Comparison of ENCODE assay signal across 36 cellular contexts in the genomic region with DNA sequence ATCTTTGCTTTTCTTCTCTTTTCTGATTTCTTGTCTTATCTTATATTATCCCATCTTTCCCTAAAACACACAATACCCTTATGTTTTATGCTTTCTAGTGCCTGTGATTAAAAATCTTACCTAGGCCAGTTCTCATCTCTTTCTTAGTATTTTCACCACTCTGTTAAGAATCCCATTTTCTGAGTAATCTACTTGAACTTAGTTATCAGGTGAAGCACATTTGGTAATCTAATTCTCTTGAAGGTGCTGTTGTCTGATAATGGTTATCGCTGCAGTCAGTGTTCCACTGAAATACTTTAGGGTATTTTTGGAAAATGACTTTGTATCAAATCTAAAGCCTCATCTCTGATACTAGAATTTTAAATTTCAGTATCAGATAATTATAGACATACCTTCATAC.
DNase-seq lines count a peak whose midpoint lies in the region; ATAC-seq, FAIRE-seq and TF ChIP-seq lines count a peak whose summit lies in the region.
"Had no signal": no experiment of that assay in that cellular context is flagged by ENCODE, and none has a peak within 500 bp of the region (broad histone marks: within the 10 kb centered on the region; RNA-seq: fewer than 3 reads in every experiment).

No MANE protein-coding gene starts in this region.

- H3F3A ChIP-seq in PC-3 (ENCODE audit: low read length, unreplicated experiment): no peaks in the 10 kb centered on the region

- no peaks in the 10 kb centered on the region for H3K9me1 ChIP-seq in K562 (ENCODE audit: control insufficient read depth, insufficient read depth, low read length)

- H3K23ac ChIP-seq in mesendoderm (ENCODE audit: low read length): no peak overlapping the region

- H3K27me3 ChIP-seq in PC-3 (ENCODE audit: low read length) (no peaks in the 10 kb centered on the region), K562 (ENCODE audit: control insufficient read depth in 2 of 2, insufficient read depth in 2 of 2, low read length in 2 of 2) (no peaks in the 10 kb centered on the region), mesendoderm (ENCODE audit: insufficient read depth, low read length, poor library complexity) (no peaks in the 10 kb centered on the region), suprapubic skin (no peaks in the 10 kb centered on the region)
- no peaks in the 10 kb centered on the region for H3K27me3 ChIP-seq in CD8-positive, alpha-beta T cell (ENCODE audit: insufficient read depth, low read length)
- H3K27me3 ChIP-seq: BLaER1, gastrocnemius medialis, right lobe of liver, upper lobe of left lung had no signal

- no peak overlapping the region for H4K8ac ChIP-seq in mesendoderm (ENCODE audit: low read depth, low read length)

- TF ChIP-seq EP300 in K562 (IDR thresholded peaks at IDR 0.05; ENCODE audit: low read length) (peak; percentile 99), suprapubic skin (IDR thresholded peaks at IDR 0.05) (no peak)

- H3K9me3 Mint-ChIP-seq in CD8-positive, alpha-beta T cell: no peaks in the 10 kb centered on the region
- H3K9me3 Mint-ChIP-seq: activated T-cell treated with anti-CD3 and anti-CD28 coated beads, Interleukin-2, amount 50 U/mL, for 4 hours; mesothelial cell of epicardium; naive B cell; stimulated activated memory B cell treated with anti-CD40 and anti-IgM and Interleukin-4, amounts not matched to agents 10 μg/mL and 1 μg/mL and 100 μg/mL, for 72 hours had no signal

- no peaks in the 10 kb centered on the region for H3K36me3 ChIP-seq in PC-3 (ENCODE audit: low read depth, low read length)
- no peaks in the 10 kb centered on the region for H3K36me3 ChIP-seq in K562 (ENCODE audit: control insufficient read depth, insufficient read depth, low read length)
- H3K36me3 ChIP-seq in mesendoderm (ENCODE audit: control insufficient read depth, insufficient read depth, low read length): no peaks in the 10 kb centered on the region
- H3K36me3 ChIP-seq in suprapubic skin: no peaks in the 10 kb centered on the region
- H3K36me3 ChIP-seq in CD8-positive, alpha-beta T cell (ENCODE audit: insufficient read depth, low read length): no peaks in the 10 kb centered on the region
- H3K36me3 ChIP-seq: BLaER1, gastrocnemius medialis, HAP-1, left ventricle myocardium inferior, right lobe of liver, upper lobe of left lung had no signal

- no peaks in the 10 kb centered on the region for H3K79me2 ChIP-seq in PC-3 (ENCODE audit: low read length)
- no peaks in the 10 kb centered on the region for H3K79me2 ChIP-seq in K562 (ENCODE audit: control insufficient read depth, insufficient read depth, low read length)
- H3K79me2 ChIP-seq in mesendoderm (ENCODE audit: control insufficient read depth, insufficient read depth, low read length): no peaks in the 10 kb centered on the region

- no peak overlapping the region for H3K4ac ChIP-seq in mesendoderm (ENCODE audit: low read depth, low read length)

- H3K27ac ChIP-seq in PC-3 (ENCODE audit: low read length): peak overlapping the region; percentile 98
- no peak overlapping the region for H3K27ac ChIP-seq in K562 (ENCODE audit: extremely low read depth, low read depth, low read length)
- H3K27ac ChIP-seq in mesendoderm (ENCODE audit: low read depth, low read length): no peak overlapping the region
- H3K27ac ChIP-seq in suprapubic skin: peak overlapping the region; percentile 58
- H3K27ac ChIP-seq in CD8-positive, alpha-beta T cell (ENCODE audit: low read depth, low read length): no peak overlapping the region
- H3K27ac ChIP-seq: BLaER1, gastrocnemius medialis, left ventricle myocardium inferior, right lobe of liver, upper lobe of left lung had no signal

- TF ChIP-seq RAD21 in K562 (CRISPR knock-in tag; conservative IDR thresholded peaks at IDR 0.05 in 1 of 2, IDR thresholded peaks at IDR 0.05 in 1 of 2): peak in 1 of 2 experiments; percentile 14; a peak in 1 of 4 replicates

- no peak overlapping the region for H3K4me3 Mint-ChIP-seq in CD8-positive, alpha-beta T cell
- H3K4me3 Mint-ChIP-seq: activated CD8-positive, alpha-beta memory T cell treated with anti-CD3 and anti-CD28 coated beads, Interleukin-2, amount 10 ng/mL, durations not matched to agents 7 days and 5 days; activated T-cell treated with anti-CD3 and anti-CD28 coated beads, Interleukin-2, amount 50 U/mL, for 4 hours; endodermal cell; mesothelial cell of epicardium; naive B cell; stimulated activated memory B cell treated with anti-CD40 and anti-IgM and Interleukin-4, amounts not matched to agents 10 μg/mL and 1 μg/mL and 100 μg/mL, for 72 hours had no signal

- H3K4me3 ChIP-seq in PC-3 (ENCODE audit: low read length) (peak overlapping the region; percentile 7; the same call in 1 of the 2 replicates), K562 (no peak overlapping the region), mesendoderm (ENCODE audit: low read length) (no peak overlapping the region), suprapubic skin (no peak overlapping the region)
- H3K4me3 ChIP-seq in CD8-positive, alpha-beta T cell (ENCODE audit: low read depth, low read length): no peak overlapping the region
- H3K4me3 ChIP-seq: BLaER1, gastrocnemius medialis, HAP-1, left ventricle myocardium inferior, right lobe of liver, upper lobe of left lung had no signal

- intact Hi-C loops in PC-3 (cut with micrococcal nuclease) (no loop called here), K562 (cut with micrococcal nuclease) (loop anchor here (2.0 to 5.0 kb wide), 4 partner anchors 60 to 395 kb away; no protein-coding TSS in a partner anchor), left colon (cut with DNase I, micrococcal nuclease) (loop anchor here in 1 of 2 donors (10.0 kb wide), 1 partner anchor 187 kb away; no protein-coding TSS in a partner anchor)
- intact Hi-C loops in CD8-positive, alpha-beta T cell (cut with DNase I, micrococcal nuclease): no loop called here

- H3K18ac ChIP-seq in mesendoderm (ENCODE audit: low read length): no peak overlapping the region

- H3K4me2 ChIP-seq in PC-3 (ENCODE audit: low read length) (peak overlapping the region; percentile 71), K562 (ENCODE audit: insufficient read depth, low read length) (no peak overlapping the region), mesendoderm (ENCODE audit: low read length) (no peak overlapping the region)
- H3K4me2 ChIP-seq: BLaER1 had no signal

- no peak for TF ChIP-seq POLR2A in K562 (conservative IDR thresholded peaks at IDR 0.05)
- no peak for TF ChIP-seq POLR2A in suprapubic skin (IDR thresholded peaks at IDR 0.05)

- H3K4me1 Mint-ChIP-seq in CD8-positive, alpha-beta T cell (ENCODE audit: low read depth): no peaks in the 10 kb centered on the region
- H3K4me1 Mint-ChIP-seq: naive B cell; stimulated activated memory B cell treated with anti-CD40 and anti-IgM and Interleukin-4, amounts not matched to agents 10 μg/mL and 1 μg/mL and 100 μg/mL, for 72 hours had no signal

- in situ Hi-C loops in K562 (cut with MboI): no loop called here

- no peaks in the 10 kb centered on the region for H3K79me1 ChIP-seq in mesendoderm (ENCODE audit: low read length)

- no peaks in the 10 kb centered on the region for H3K9me3 ChIP-seq in PC-3 (ENCODE audit: low read length)
- 0 out of 2 replicates have a peak, but pooled peaks cover 8% of the 10 kb centered on the region for H3K9me3 ChIP-seq in K562 (replicated peaks; ENCODE audit: control insufficient read depth, insufficient read depth, low read depth, low read length)
- no peaks in the 10 kb centered on the region for H3K9me3 ChIP-seq in suprapubic skin
- no peaks in the 10 kb centered on the region for H3K9me3 ChIP-seq in CD8-positive, alpha-beta T cell (ENCODE audit: low read length)
- H3K9me3 ChIP-seq: gastrocnemius medialis, HAP-1, left ventricle myocardium inferior, right lobe of liver, upper lobe of left lung had no signal

- DNase-seq in PC-3 (no peak), K562 (ENCODE audit: extremely low read depth in 1 of 4, low spot score in 3 of 4) (peak in 3 of 4 experiments; percentile 13 to 82 (median 41)), mesendoderm (peak; percentile 51), suprapubic skin (ENCODE audit: low spot score in 2 of 2) (no peak), left colon (no peak)
- no peak for DNase-seq in CD8-positive, alpha-beta T cell
- DNase-seq: activated CD4-positive, alpha-beta T cell treated with anti-CD3 and anti-CD28 coated beads, Interleukin-2, amount 50 U/mL, for 4 hours; activated CD8-positive, alpha-beta memory T cell treated with anti-CD3 and anti-CD28 coated beads, Interleukin-2, amount 10 ng/mL, durations not matched to agents 7 days and 5 days; activated gamma-delta T cell treated with Interleukin-2 at 50 U/mL for 16 hours; activated T-cell treated with anti-CD3 and anti-CD28 coated beads, Interleukin-2, amount 50 U/mL, for 4 hours; central memory CD4-positive, alpha-beta T cell; dermis blood vessel endothelial cell; DMS153; endodermal cell; gastrocnemius medialis; hypothalamus; Kasumi-1; left ventricle myocardium inferior; MV-4-11; naive B cell; NCI-H146; NCI-H2107; right lobe of liver; SHP77 treated with DMSO at 0.1 percent for 48 hours; substantia nigra; SW 1271; upper lobe of left lung had no signal

- CTCF ChIA-PET in PC-3 (lab: Charles Lee) (no interaction called here), K562 (lab: Yijun Ruan, JAX; ENCODE audit: low intra/inter-chr PET ratio) (interaction anchor here (0.6 kb wide), 1 partner anchor 989 kb away, joined by 7 read pairs; no protein-coding TSS in a partner anchor)
- CTCF ChIA-PET in CD8-positive, alpha-beta T cell (lab: Charles Lee): no interaction called here

- H2BK15ac ChIP-seq in mesendoderm (replicated peaks; ENCODE audit: low read depth): no peak overlapping the region

- no peak overlapping the region for H2AK5ac ChIP-seq in mesendoderm (ENCODE audit: low read length)

- H4K5ac ChIP-seq in mesendoderm (ENCODE audit: low read length): no peak overlapping the region

- peak; percentile 54 for FAIRE-seq in K562 (lab: Jason Lieb, UNC)
- FAIRE-seq: HepG2 had no signal

- H3K4me1 ChIP-seq in PC-3 (ENCODE audit: insufficient read depth, low read length) (peaks cover 20% of the 10 kb centered on the region), K562 (replicated peaks in 1 of 2; ENCODE audit: control insufficient read depth in 2 of 2, insufficient read depth in 2 of 2, low read length in 2 of 2) (peaks cover 3 to 22% of the 10 kb centered on the region in 2 experiments; a peak in 4 of 5 replicates), mesendoderm (ENCODE audit: control insufficient read depth, low read depth, low read length) (no peaks in the 10 kb centered on the region), suprapubic skin (peaks cover 12% of the 10 kb centered on the region)
- H3K4me1 ChIP-seq in CD8-positive, alpha-beta T cell (ENCODE audit: insufficient read depth, low read length): no peaks in the 10 kb centered on the region
- H3K4me1 ChIP-seq: BLaER1, gastrocnemius medialis, left ventricle myocardium inferior, right lobe of liver, upper lobe of left lung had no signal

- ATAC-seq in PC-3: no peak
- ATAC-seq in K562: peak; percentile 23
- no peak for ATAC-seq in left colon
- no peak for ATAC-seq in CD8-positive, alpha-beta T cell
- ATAC-seq in GM19455 (IDR thresholded peaks at IDR 0.05; ENCODE audit: unreplicated experiment): no peak
- no peak for ATAC-seq in GM19023 (IDR thresholded peaks at IDR 0.05; ENCODE audit: unreplicated experiment)
- ATAC-seq: activated CD8-positive, alpha-beta memory T cell treated with anti-CD3 and anti-CD28 coated beads, Interleukin-2, amount 10 ng/mL, durations not matched to agents 7 days and 5 days; activated T-cell treated with anti-CD3 and anti-CD28 coated beads, Interleukin-2, amount 50 U/mL, for 4 hours; HepG2; Panc1; right lobe of liver; stimulated activated memory B cell treated with anti-CD40 and anti-IgM and Interleukin-4, amounts not matched to agents 10 μg/mL and 1 μg/mL and 100 μg/mL, for 72 hours had no signal

- H2BK5ac ChIP-seq in mesendoderm (ENCODE audit: low read length): no peak overlapping the region

- BruUV-seq in PC-3 (replicated peaks; lab: Mats Ljungman, UMichigan): no TSS peak
- BruUV-seq in K562 (replicated peaks; lab: Mats Ljungman, UMichigan): no TSS peak

- H2AFZ ChIP-seq in PC-3 (ENCODE audit: low read length): peak overlapping the region; percentile 11; the same call in 1 of the 2 replicates
- H2AFZ ChIP-seq in K562 (ENCODE audit: low read depth, low read length): no peak overlapping the region

- no peak overlapping the region for H3K56ac ChIP-seq in mesendoderm (ENCODE audit: low read length)

- H4K20me1 ChIP-seq in PC-3 (ENCODE audit: low read length): no peaks in the 10 kb centered on the region
- no peaks in the 10 kb centered on the region for H4K20me1 ChIP-seq in K562 (replicated peaks; ENCODE audit: control insufficient read depth, insufficient read depth, low read length)
- H4K20me1 ChIP-seq: BLaER1 had no signal

- H3K9me2 ChIP-seq in PC-3 (replicated peaks; ENCODE audit: low read length): no peaks in the 10 kb centered on the region

- H3K36me3 Mint-ChIP-seq in CD8-positive, alpha-beta T cell: no peaks in the 10 kb centered on the region
- H3K36me3 Mint-ChIP-seq: activated CD8-positive, alpha-beta memory T cell treated with anti-CD3 and anti-CD28 coated beads, Interleukin-2, amount 10 ng/mL, durations not matched to agents 7 days and 5 days; mesothelial cell of epicardium; naive B cell; stimulated activated memory B cell treated with anti-CD40 and anti-IgM and Interleukin-4, amounts not matched to agents 10 μg/mL and 1 μg/mL and 100 μg/mL, for 72 hours had no signal

- H3K9ac ChIP-seq in PC-3 (ENCODE audit: low read length) (peak overlapping the region; percentile 65), K562 (ENCODE audit: insufficient read depth in 1 of 2, low read depth in 2 of 2, low read length in 2 of 2) (no peak overlapping the region), mesendoderm (ENCODE audit: low read length) (no peak overlapping the region)
- H3K9ac ChIP-seq: BLaER1 had no signal

- TF ChIP-seq CTCF in PC-3 (conservative IDR thresholded peaks at IDR 0.05; ENCODE audit: low read depth, low read length): no peak
- TF ChIP-seq CTCF in K562 (IDR thresholded peaks at IDR 0.05 in 2 of 3, conservative IDR thresholded peaks at IDR 0.05 in 1 of 3; ENCODE audit: insufficient read depth in 2 of 3, low read depth in 1 of 3, low read length in 3 of 3): no peak
- TF ChIP-seq CTCF in suprapubic skin (IDR thresholded peaks at IDR 0.05): no peak
- no peak for TF ChIP-seq CTCF in CD8-positive, alpha-beta T cell (IDR thresholded peaks at IDR 0.05)

- POLR2A ChIA-PET in PC-3 (lab: Charles Lee; ENCODE audit: unreplicated experiment): no interaction called here
- POLR2A ChIA-PET in K562 (lab: Yijun Ruan, JAX): no interaction called here
- POLR2A ChIA-PET in CD8-positive, alpha-beta T cell (lab: Charles Lee): no interaction called here

- no peak overlapping the region for H2BK120ac ChIP-seq in mesendoderm (ENCODE audit: low read depth, low read length)

- no peak overlapping the region for H3K27ac Mint-ChIP-seq in CD8-positive, alpha-beta T cell
- H3K27ac Mint-ChIP-seq: activated CD8-positive, alpha-beta memory T cell treated with anti-CD3 and anti-CD28 coated beads, Interleukin-2, amount 10 ng/mL, durations not matched to agents 7 days and 5 days; endodermal cell; naive B cell; progenitor cell of endocrine pancreas; stimulated activated memory B cell treated with anti-CD40 and anti-IgM and Interleukin-4, amounts not matched to agents 10 μg/mL and 1 μg/mL and 100 μg/mL, for 72 hours had no signal

- no peaks in the 10 kb centered on the region for H3K27me3 Mint-ChIP-seq in CD8-positive, alpha-beta T cell (ENCODE audit: low read depth)
- H3K27me3 Mint-ChIP-seq: naive B cell; stimulated activated memory B cell treated with anti-CD40 and anti-IgM and Interleukin-4, amounts not matched to agents 10 μg/mL and 1 μg/mL and 100 μg/mL, for 72 hours had no signal

- 0% methylated on average over 1 of the region's 1 CpG for WGBS in K562 (ENCODE audit: insufficient coverage, low coverage, missing lambda C conversion rate)
- WGBS in mesendoderm (ENCODE audit: extremely low coverage, insufficient coverage, low lambda C conversion rate): no CpG with 5 or more reads among the region's 1 CpG
- WGBS in suprapubic skin: 98% methylated on average over 1 of the region's 1 CpG

Comparison
In these comparisons a context has a peak if more than half of its experiments do, and no peak if none do; other contexts are left out.
1. DNase-seq: peak in K562 (3 of 4) and mesendoderm (single experiment); none in PC-3 (single experiment), suprapubic skin (0 of 2), left colon (0 of 2) and CD8-positive, alpha-beta T cell (0 of 7).
2. H3K27ac ChIP-seq: peak in PC-3 (single experiment) and suprapubic skin (single experiment); none in K562 (single experiment), mesendoderm (single experiment) and CD8-positive, alpha-beta T cell (single experiment).